In genomic region chr5:149564542-149565140, GRCh38 we compare ENCODE assay signal across 1 cellular context.
TF ChIP-seq lines count a peak whose summit lies in the region.
"Not testable (repeated sequence)": the region's sequence is repeated elsewhere in the genome, so short reads cannot be mapped to it uniquely, and the experiment has no call there.

No MANE protein-coding gene starts in this region.

TF ChIP-seq in K562, 482 proteins besides CTCF, POLR2A, EP300 and RAD21:
- TF ChIP-seq DEAF1 (CRISPR knock-in tag; IDR thresholded peaks at IDR 0.05) = peak; percentile 77
- TF ChIP-seq ZBTB33 (CRISPR knock-in tag; IDR thresholded peaks at IDR 0.05) = peak; percentile 39; the same call in 1 of the 2 replicates
- 0 out of 2 replicates have a peak, but pooled peaks have one; percentile 19 for TF ChIP-seq TEAD4 (IDR thresholded peaks at IDR 0.05; ENCODE audit: low read length)
- not testable (repeated sequence) for TF ChIP-seq TEAD4 (CRISPR knock-in tag; IDR thresholded peaks at IDR 0.05; ENCODE audit: borderline replicate concordance)
- TF ChIP-seq SMC3 (conservative IDR thresholded peaks at IDR 0.05; ENCODE audit: insufficient read depth, low read depth, low read length) = peak; percentile 73
- 0 out of 2 replicates have a peak, but pooled peaks have one; percentile 47 for TF ChIP-seq MTA3 (IDR thresholded peaks at IDR 0.05; ENCODE audit: borderline replicate concordance)
- peak; percentile 66 for TF ChIP-seq ARID2 (IDR thresholded peaks at IDR 0.05)
